Comparison of ENCODE assay signal across 11 cellular contexts in the genomic region with DNA sequence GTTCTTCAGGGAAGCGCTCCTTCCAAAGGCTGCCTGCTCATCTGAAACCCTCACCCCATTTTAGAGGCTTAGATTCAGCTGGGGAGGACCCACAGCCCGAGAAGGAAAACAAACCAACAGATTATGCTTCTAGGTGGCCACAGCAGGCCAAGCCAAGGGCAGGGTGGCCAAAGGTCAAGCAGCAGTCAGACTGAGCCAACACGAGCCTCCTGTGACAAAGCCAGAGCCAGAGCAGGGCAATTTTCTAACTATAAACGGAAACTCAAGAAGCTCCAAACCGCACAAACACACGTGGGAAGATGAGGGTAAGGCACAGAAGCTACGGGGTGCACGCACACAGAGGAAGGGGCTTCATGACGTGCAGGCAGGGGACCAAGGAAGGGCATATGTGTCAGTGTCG.
DNase-seq lines count a peak whose midpoint lies in the region; ATAC-seq and TF ChIP-seq lines count a peak whose summit lies in the region.
"Had no signal": no experiment of that assay in that cellular context is flagged by ENCODE, and none has a peak within 500 bp of the region (broad histone marks: within the 10 kb centered on the region; RNA-seq: fewer than 3 reads in every experiment).

No MANE protein-coding gene starts in this region.

- H3K79me2 ChIP-seq in GM23248 (ENCODE audit: insufficient read depth): peaks cover 2% of the 10 kb centered on the region; the same call in 1 of the 2 replicates

- intact Hi-C loops in left ventricle myocardium inferior (cut with micrococcal nuclease) (no loop called here), psoas muscle (cut with DNase I) (no loop called here)

- H3K9me2 ChIP-seq in GM23248 (ENCODE audit: insufficient read depth): no peaks in the 10 kb centered on the region

- peak overlapping the region; percentile 41 for H3K27ac ChIP-seq in GM23248
- H3K27ac ChIP-seq in left ventricle myocardium inferior (replicated peaks): peak overlapping the region; percentile 82
- H3K27ac ChIP-seq in psoas muscle: no peak overlapping the region
- H3K27ac ChIP-seq in upper lobe of left lung: no peak overlapping the region

- 61 to 70% methylated on average over 10 of the region's 10 CpGs for WGBS in GM23248 (ENCODE audit: low coverage in 1 of 2, low lambda C conversion rate in 2 of 2, missing lambda C conversion rate in 2 of 2), 2 experiments
- WGBS in psoas muscle, 3 donors: 31 to 39% (median 37%) methylated on average over 10 of the region's 10 CpGs
- WGBS in upper lobe of left lung, 2 donors: 69 to 72% methylated on average over 10 of the region's 10 CpGs

- H3F3A ChIP-seq in GM23248 (ENCODE audit: insufficient read depth): peaks cover 39% of the 10 kb centered on the region

- ATAC-seq in psoas muscle: peak in 3 of 4 donors; percentile 38 to 47 (median 42)
- ATAC-seq in upper lobe of left lung (ENCODE audit: low FRiP score in 2 of 2): no peak
- no peak for ATAC-seq in esophagus mucosa
- ATAC-seq in HG03025 (IDR thresholded peaks at IDR 0.05; ENCODE audit: low FRiP score, unreplicated experiment): no peak
- ATAC-seq: stimulated activated naive B cell treated with anti-CD40 and anti-IgM and Interleukin-4, amounts not matched to agents 10 μg/mL and 1 μg/mL and 100 μg/mL, for 72 hours had no signal

- TF ChIP-seq CTCF in left ventricle myocardium inferior (IDR thresholded peaks at IDR 0.05; ENCODE audit: borderline replicate concordance) (no peak), psoas muscle (IDR thresholded peaks at IDR 0.05) (no peak), upper lobe of left lung (IDR thresholded peaks at IDR 0.05) (no peak)

- H3K4me2 ChIP-seq in GM23248 (ENCODE audit: unreplicated experiment): peak overlapping the region; percentile 13

- H3K9ac ChIP-seq in GM23248: no peak overlapping the region

- no peak for TF ChIP-seq POLR2A in upper lobe of left lung (IDR thresholded peaks at IDR 0.05)

- in situ Hi-C loops in GM23248 (cut with MboI): no loop called here

- H3K27me3 ChIP-seq in GM23248 (replicated peaks; ENCODE audit: insufficient read depth) (no peaks in the 10 kb centered on the region), left ventricle myocardium inferior (ENCODE audit: low read depth) (no peaks in the 10 kb centered on the region), psoas muscle (ENCODE audit: insufficient read depth in 3 of 3, low read length in 2 of 3) (peaks cover 0 to 35% (median 9%) of the 10 kb centered on the region in 3 donors), upper lobe of left lung (no peaks in the 10 kb centered on the region)

- DNase-seq in GM23248: peak; percentile 45
- DNase-seq in RPMI7951 (ENCODE audit: low read depth): peak; percentile 88
- no peak for DNase-seq in left ventricle myocardium inferior
- DNase-seq in psoas muscle: peak in 1 of 2 donors; percentile 63
- no peak for DNase-seq in upper lobe of left lung
- DNase-seq in activated naive CD4-positive, alpha-beta T cell (lab: John Stamatoyannopoulos, UW): no peak
- DNase-seq: NCI-H524 treated with DMSO at 0.1 percent for 48 hours; stimulated activated naive B cell treated with anti-CD40 and anti-IgM and Interleukin-4, amounts not matched to agents 10 μg/mL and 1 μg/mL and 100 μg/mL, for 72 hours; SW 1271 had no signal

- no peak overlapping the region for H2AFZ ChIP-seq in GM23248

- no peaks in the 10 kb centered on the region for H4K20me1 ChIP-seq in GM23248 (ENCODE audit: insufficient read depth)

- H3K4me1 ChIP-seq in GM23248 (ENCODE audit: insufficient read depth) (peaks cover 49% of the 10 kb centered on the region), left ventricle myocardium inferior (peaks cover 48% of the 10 kb centered on the region), psoas muscle (peaks cover 9% of the 10 kb centered on the region), upper lobe of left lung (peaks cover 0 to 7% (median 4%) of the 10 kb centered on the region in 4 donors)

- TF ChIP-seq EP300 in upper lobe of left lung (IDR thresholded peaks at IDR 0.05): no peak

- H3K9me3 ChIP-seq in GM23248 (ENCODE audit: low read depth): no peaks in the 10 kb centered on the region
- H3K9me3 ChIP-seq in left ventricle myocardium inferior (replicated peaks): no peaks in the 10 kb centered on the region
- H3K9me3 ChIP-seq in psoas muscle: no peaks in the 10 kb centered on the region
- H3K9me3 ChIP-seq in upper lobe of left lung: no peaks in the 10 kb centered on the region

- H3K36me3 ChIP-seq in GM23248 (ENCODE audit: low read depth) (no peaks in the 10 kb centered on the region), left ventricle myocardium inferior (no peaks in the 10 kb centered on the region), psoas muscle (ENCODE audit: insufficient read depth in 1 of 2, low read depth in 1 of 2) (no peaks in the 10 kb centered on the region), upper lobe of left lung (no peaks in the 10 kb centered on the region)

- no peak overlapping the region for H3K4me3 ChIP-seq in GM23248
- no peak overlapping the region for H3K4me3 ChIP-seq in left ventricle myocardium inferior
- H3K4me3 ChIP-seq in psoas muscle: no peak overlapping the region
- no peak overlapping the region for H3K4me3 ChIP-seq in upper lobe of left lung

Comparison
In these comparisons a context has a peak if more than half of its experiments do, and no peak if none do; other contexts are left out.
1. DNase-seq: peak in GM23248 (single experiment) and RPMI7951 (single experiment); none in left ventricle myocardium inferior (single experiment), upper lobe of left lung (0 of 2) and activated naive CD4-positive, alpha-beta T cell (0 of 4).
2. H3K27ac ChIP-seq: peak in GM23248 (single experiment) and left ventricle myocardium inferior (single experiment); none in psoas muscle (single experiment) and upper lobe of left lung (0 of 4).
3. ATAC-seq: peak in psoas muscle (3 of 4); none in upper lobe of left lung (0 of 2), esophagus mucosa (single experiment) and HG03025 (single experiment).